1 cellular context compared by ENCODE assay signal in genomic region chr13:45296259-45296658, GRCh38.
TF ChIP-seq lines count a peak whose summit lies in the region.

No MANE protein-coding gene starts in this region.

TF ChIP-seq in endothelial cell of umbilical vein, 7 proteins besides CTCF, POLR2A, EP300 and RAD21:
- TF ChIP-seq EZH2 (IDR thresholded peaks at IDR 0.05; ENCODE audit: borderline replicate concordance, low read depth, low read length, severe bottlenecking) = no peak
- no peak for TF ChIP-seq FOS (IDR thresholded peaks at IDR 0.05; ENCODE audit: borderline replicate concordance, insufficient read depth, low read length)
